1 cellular context compared by ENCODE assay signal in the genomic region with DNA sequence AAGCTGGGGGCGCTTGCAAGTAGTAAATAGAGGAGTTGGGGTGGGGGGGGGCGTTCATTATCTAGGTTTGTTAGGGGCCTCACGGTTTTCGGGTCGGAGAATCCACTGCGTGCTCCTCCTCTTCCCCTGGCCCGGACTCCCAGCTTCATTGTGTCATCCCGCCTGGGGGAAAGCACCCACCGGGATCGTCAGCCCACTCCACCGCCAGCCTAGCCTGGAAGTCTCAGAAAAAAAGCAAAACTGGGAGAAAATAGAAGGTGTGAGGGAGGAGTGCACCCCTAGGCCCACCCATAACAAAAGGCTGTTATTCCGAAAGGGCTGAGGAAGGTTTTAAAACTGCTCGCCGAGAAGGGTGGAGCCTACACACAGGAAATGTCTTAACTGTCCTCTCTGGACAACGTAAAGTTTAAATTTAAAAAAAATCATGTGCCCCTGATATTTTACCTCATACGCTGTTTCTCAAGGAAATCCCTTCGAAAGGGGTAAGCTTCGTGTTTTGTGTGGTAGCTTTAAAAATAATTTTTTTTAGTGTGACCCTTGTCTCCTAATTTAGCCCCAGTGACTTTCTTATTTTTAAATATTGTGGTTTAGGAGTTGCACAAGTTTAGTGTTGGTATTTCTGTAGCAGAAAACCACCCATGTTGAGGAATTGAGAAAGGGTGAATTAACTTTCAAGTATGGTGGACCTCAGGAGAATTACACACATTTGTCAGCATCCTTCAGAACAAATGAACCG.
TF ChIP-seq lines count a peak whose summit lies in the region.

No MANE protein-coding gene starts in this region.

TF ChIP-seq in K562, 482 proteins besides CTCF, POLR2A, EP300 and RAD21 (continued from another document and continues in another):
- TF ChIP-seq, protein P1, sequence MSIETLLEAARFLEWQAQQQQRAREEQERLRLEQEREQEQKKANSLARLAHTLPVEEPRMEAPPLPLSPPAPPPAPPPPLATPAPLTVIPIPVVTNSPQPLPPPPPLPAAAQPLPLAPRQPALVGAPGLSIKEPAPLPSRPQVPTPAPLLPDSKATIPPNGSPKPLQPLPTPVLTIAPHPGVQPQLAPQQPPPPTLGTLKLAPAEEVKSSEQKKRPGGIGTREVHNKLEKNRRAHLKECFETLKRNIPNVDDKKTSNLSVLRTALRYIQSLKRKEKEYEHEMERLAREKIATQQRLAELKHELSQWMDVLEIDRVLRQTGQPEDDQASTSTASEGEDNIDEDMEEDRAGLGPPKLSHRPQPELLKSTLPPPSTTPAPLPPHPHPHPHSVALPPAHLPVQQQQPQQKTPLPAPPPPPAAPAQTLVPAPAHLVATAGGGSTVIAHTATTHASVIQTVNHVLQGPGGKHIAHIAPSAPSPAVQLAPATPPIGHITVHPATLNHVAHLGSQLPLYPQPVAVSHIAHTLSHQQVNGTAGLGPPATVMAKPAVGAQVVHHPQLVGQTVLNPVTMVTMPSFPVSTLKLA (conservative IDR thresholded peaks at IDR 0.05): 0 out of 4 replicates have a peak, but pooled peaks of 1 of the 2 experiments have one; percentile 19
- no peak for TF ChIP-seq HNRNPK (IDR thresholded peaks at IDR 0.05; ENCODE audit: low read depth, low read length, poor library complexity, severe bottlenecking)
- TF ChIP-seq RFX7 (CRISPR knock-in tag; IDR thresholded peaks at IDR 0.05): no peak
- no peak; the same call in 1 of the 2 replicates for TF ChIP-seq HDAC2 (IDR thresholded peaks at IDR 0.05)
- TF ChIP-seq YY1 (IDR thresholded peaks at IDR 0.05; ENCODE audit: borderline replicate concordance in 1 of 3, control insufficient read depth in 1 of 3, extremely low read depth in 1 of 3, insufficient read depth in 3 of 3, insufficient read length in 1 of 3, insufficient replicate concordance in 2 of 3, low read depth in 1 of 3, low read length in 2 of 3): peak in 1 of 3 experiments; percentile 12
- no peak for TF ChIP-seq NCOA4 (IDR thresholded peaks at IDR 0.05; ENCODE audit: partially characterized antibody)
- TF ChIP-seq ATF7 (IDR thresholded peaks at IDR 0.05): no peak
- peak; percentile 95 for TF ChIP-seq ZNF384 (IDR thresholded peaks at IDR 0.05; ENCODE audit: low read depth, low read length)
- peak; percentile 40 for TF ChIP-seq POLR2B (IDR thresholded peaks at IDR 0.05; ENCODE audit: low read depth, partially characterized antibody)
- TF ChIP-seq CEBPG (CRISPR knock-in tag; IDR thresholded peaks at IDR 0.05): no peak
- peak; percentile 49 to 62; a peak in 3 of 4 replicates for TF ChIP-seq CEBPG (tag; conservative IDR thresholded peaks at IDR 0.05 in 1 of 2, IDR thresholded peaks at IDR 0.05 in 1 of 2)
- TF ChIP-seq, protein P2, sequence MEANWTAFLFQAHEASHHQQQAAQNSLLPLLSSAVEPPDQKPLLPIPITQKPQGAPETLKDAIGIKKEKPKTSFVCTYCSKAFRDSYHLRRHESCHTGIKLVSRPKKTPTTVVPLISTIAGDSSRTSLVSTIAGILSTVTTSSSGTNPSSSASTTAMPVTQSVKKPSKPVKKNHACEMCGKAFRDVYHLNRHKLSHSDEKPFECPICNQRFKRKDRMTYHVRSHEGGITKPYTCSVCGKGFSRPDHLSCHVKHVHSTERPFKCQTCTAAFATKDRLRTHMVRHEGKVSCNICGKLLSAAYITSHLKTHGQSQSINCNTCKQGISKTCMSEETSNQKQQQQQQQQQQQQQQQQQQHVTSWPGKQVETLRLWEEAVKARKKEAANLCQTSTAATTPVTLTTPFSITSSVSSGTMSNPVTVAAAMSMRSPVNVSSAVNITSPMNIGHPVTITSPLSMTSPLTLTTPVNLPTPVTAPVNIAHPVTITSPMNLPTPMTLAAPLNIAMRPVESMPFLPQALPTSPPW (CRISPR knock-in tag; IDR thresholded peaks at IDR 0.05): 0 out of 2 replicates have a peak, but pooled peaks have one; percentile 10
- TF ChIP-seq RCOR1 (IDR thresholded peaks at IDR 0.05; ENCODE audit: borderline replicate concordance in 1 of 2, low read depth in 2 of 2, low read length in 2 of 2): no peak
- TF ChIP-seq RBFOX2 (IDR thresholded peaks at IDR 0.05; ENCODE audit: low read depth, low read length): peak; percentile 72
- TF ChIP-seq ZNF41 (CRISPR knock-in tag; conservative IDR thresholded peaks at IDR 0.05): no peak
- TF ChIP-seq ETS1 (conservative IDR thresholded peaks at IDR 0.05; ENCODE audit: control insufficient read depth, low read depth, low read length): no peak
- TF ChIP-seq XRCC5 (IDR thresholded peaks at IDR 0.05; ENCODE audit: low read depth, low read length): no peak
- TF ChIP-seq, protein P3, sequence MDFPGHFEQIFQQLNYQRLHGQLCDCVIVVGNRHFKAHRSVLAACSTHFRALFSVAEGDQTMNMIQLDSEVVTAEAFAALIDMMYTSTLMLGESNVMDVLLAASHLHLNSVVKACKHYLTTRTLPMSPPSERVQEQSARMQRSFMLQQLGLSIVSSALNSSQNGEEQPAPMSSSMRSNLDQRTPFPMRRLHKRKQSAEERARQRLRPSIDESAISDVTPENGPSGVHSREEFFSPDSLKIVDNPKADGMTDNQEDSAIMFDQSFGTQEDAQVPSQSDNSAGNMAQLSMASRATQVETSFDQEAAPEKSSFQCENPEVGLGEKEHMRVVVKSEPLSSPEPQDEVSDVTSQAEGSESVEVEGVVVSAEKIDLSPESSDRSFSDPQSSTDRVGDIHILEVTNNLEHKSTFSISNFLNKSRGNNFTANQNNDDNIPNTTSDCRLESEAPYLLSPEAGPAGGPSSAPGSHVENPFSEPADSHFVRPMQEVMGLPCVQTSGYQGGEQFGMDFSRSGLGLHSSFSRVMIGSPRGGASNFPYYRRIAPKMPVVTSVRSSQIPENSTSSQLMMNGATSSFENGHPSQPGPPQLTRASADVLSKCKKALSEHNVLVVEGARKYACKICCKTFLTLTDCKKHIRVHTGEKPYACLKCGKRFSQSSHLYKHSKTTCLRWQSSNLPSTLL (IDR thresholded peaks at IDR 0.05): no peak
- TF ChIP-seq NFIC (IDR thresholded peaks at IDR 0.05): 0 out of 2 replicates have a peak, but pooled peaks have one; percentile 8
- TF ChIP-seq ARNT (IDR thresholded peaks at IDR 0.05): no peak
- 0 out of 2 replicates have a peak, but pooled peaks have one; percentile 10 for TF ChIP-seq SMARCE1 (IDR thresholded peaks at IDR 0.05)
- no peak for TF ChIP-seq PYGO2 (tag; IDR thresholded peaks at IDR 0.05)
- TF ChIP-seq CBX1 (IDR thresholded peaks at IDR 0.05; ENCODE audit: low read depth): 0 out of 2 replicates have a peak, but pooled peaks have one; percentile 39
- peak; percentile 25; the same call in 1 of the 2 replicates for TF ChIP-seq ETV1 (tag; conservative IDR thresholded peaks at IDR 0.05; ENCODE audit: low read depth)
- peak; percentile 67 for TF ChIP-seq EP400 (IDR thresholded peaks at IDR 0.05)
- TF ChIP-seq CEBPB (tag; IDR thresholded peaks at IDR 0.05): peak; percentile 69
- TF ChIP-seq, protein P4, sequence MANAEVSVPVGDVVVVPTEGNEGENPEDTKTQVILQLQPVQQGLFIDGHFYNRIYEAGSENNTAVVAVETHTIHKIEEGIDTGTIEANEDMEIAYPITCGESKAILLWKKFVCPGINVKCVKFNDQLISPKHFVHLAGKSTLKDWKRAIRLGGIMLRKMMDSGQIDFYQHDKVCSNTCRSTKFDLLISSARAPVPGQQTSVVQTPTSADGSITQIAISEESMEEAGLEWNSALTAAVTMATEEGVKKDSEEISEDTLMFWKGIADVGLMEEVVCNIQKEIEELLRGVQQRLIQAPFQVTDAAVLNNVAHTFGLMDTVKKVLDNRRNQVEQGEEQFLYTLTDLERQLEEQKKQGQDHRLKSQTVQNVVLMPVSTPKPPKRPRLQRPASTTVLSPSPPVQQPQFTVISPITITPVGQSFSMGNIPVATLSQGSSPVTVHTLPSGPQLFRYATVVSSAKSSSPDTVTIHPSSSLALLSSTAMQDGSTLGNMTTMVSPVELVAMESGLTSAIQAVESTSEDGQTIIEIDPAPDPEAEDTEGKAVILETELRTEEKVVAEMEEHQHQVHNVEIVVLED (CRISPR knock-in tag; IDR thresholded peaks at IDR 0.05): no peak
- TF ChIP-seq FOSL1 (tag; conservative IDR thresholded peaks at IDR 0.05): peak; percentile 13; the same call in 1 of the 2 replicates
- peak; percentile 22; the same call in 1 of the 2 replicates for TF ChIP-seq L3MBTL2 (IDR thresholded peaks at IDR 0.05)
- TF ChIP-seq BDP1 (IDR thresholded peaks at IDR 0.05; ENCODE audit: insufficient read depth, insufficient read length): no peak
- TF ChIP-seq, protein P5, sequence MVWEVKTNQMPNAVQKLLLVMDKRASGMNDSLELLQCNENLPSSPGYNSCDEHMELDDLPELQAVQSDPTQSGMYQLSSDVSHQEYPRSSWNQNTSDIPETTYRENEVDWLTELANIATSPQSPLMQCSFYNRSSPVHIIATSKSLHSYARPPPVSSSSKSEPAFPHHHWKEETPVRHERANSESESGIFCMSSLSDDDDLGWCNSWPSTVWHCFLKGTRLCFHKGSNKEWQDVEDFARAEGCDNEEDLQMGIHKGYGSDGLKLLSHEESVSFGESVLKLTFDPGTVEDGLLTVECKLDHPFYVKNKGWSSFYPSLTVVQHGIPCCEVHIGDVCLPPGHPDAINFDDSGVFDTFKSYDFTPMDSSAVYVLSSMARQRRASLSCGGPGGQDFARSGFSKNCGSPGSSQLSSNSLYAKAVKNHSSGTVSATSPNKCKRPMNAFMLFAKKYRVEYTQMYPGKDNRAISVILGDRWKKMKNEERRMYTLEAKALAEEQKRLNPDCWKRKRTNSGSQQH (CRISPR knock-in tag; IDR thresholded peaks at IDR 0.05): no peak
- TF ChIP-seq CHD1 (IDR thresholded peaks at IDR 0.05; ENCODE audit: low read length): no peak
- no peak for TF ChIP-seq RBM22 (IDR thresholded peaks at IDR 0.05; ENCODE audit: low read depth, low read length, poor library complexity, severe bottlenecking)
- no peak for TF ChIP-seq YBX1 (IDR thresholded peaks at IDR 0.05)
- no peak for TF ChIP-seq MBD2 (IDR thresholded peaks at IDR 0.05; ENCODE audit: borderline replicate concordance, low read depth)
- no peak for TF ChIP-seq TGIF2 (CRISPR knock-in tag; IDR thresholded peaks at IDR 0.05)
- TF ChIP-seq ZNF263 (CRISPR knock-in tag; IDR thresholded peaks at IDR 0.05; ENCODE audit: borderline replicate concordance): 0 out of 2 replicates have a peak, but pooled peaks have one; percentile 58
- 0 out of 2 replicates have a peak, but pooled peaks have one; percentile 15 for TF ChIP-seq POLR2AphosphoS5 (IDR thresholded peaks at IDR 0.05; ENCODE audit: control insufficient read depth, insufficient read depth, low read depth, low read length)
- TF ChIP-seq DPF2 (IDR thresholded peaks at IDR 0.05): 0 out of 2 replicates have a peak, but pooled peaks have one; percentile 28
- peak; percentile 31; the same call in 1 of the 2 replicates for TF ChIP-seq BACH1 (tag; IDR thresholded peaks at IDR 0.05)
- TF ChIP-seq MCM5 (IDR thresholded peaks at IDR 0.05; ENCODE audit: low read depth): no peak
- TF ChIP-seq SMAD2 (IDR thresholded peaks at IDR 0.05; ENCODE audit: low read depth, low read length): no peak
- TF ChIP-seq, protein P6, sequence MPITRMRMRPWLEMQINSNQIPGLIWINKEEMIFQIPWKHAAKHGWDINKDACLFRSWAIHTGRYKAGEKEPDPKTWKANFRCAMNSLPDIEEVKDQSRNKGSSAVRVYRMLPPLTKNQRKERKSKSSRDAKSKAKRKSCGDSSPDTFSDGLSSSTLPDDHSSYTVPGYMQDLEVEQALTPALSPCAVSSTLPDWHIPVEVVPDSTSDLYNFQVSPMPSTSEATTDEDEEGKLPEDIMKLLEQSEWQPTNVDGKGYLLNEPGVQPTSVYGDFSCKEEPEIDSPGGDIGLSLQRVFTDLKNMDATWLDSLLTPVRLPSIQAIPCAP (CRISPR knock-in tag; IDR thresholded peaks at IDR 0.05; ENCODE audit: borderline replicate concordance): no peak
- TF ChIP-seq ZNF134 (CRISPR knock-in tag; conservative IDR thresholded peaks at IDR 0.05): no peak
- no peak for TF ChIP-seq PCBP1 (IDR thresholded peaks at IDR 0.05; ENCODE audit: low read depth, low read length, poor library complexity, severe bottlenecking)
- no peak for TF ChIP-seq ZNF239 (CRISPR knock-in tag; IDR thresholded peaks at IDR 0.05)
- TF ChIP-seq SRF (CRISPR knock-in tag; IDR thresholded peaks at IDR 0.05): no peak
- TF ChIP-seq, protein P7, sequence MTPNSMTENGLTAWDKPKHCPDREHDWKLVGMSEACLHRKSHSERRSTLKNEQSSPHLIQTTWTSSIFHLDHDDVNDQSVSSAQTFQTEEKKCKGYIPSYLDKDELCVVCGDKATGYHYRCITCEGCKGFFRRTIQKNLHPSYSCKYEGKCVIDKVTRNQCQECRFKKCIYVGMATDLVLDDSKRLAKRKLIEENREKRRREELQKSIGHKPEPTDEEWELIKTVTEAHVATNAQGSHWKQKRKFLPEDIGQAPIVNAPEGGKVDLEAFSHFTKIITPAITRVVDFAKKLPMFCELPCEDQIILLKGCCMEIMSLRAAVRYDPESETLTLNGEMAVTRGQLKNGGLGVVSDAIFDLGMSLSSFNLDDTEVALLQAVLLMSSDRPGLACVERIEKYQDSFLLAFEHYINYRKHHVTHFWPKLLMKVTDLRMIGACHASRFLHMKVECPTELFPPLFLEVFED (CRISPR knock-in tag; conservative IDR thresholded peaks at IDR 0.05): no peak
- TF ChIP-seq NR2C2 (CRISPR knock-in tag; IDR thresholded peaks at IDR 0.05): no peak
- TF ChIP-seq NR2C2 (tag; IDR thresholded peaks at IDR 0.05): 0 out of 2 replicates have a peak, but pooled peaks have one; percentile 21
- TF ChIP-seq FOXM1 (IDR thresholded peaks at IDR 0.05; ENCODE audit: low read depth): peak; percentile 95
- no peak for TF ChIP-seq FOXM1 (CRISPR knock-in tag; IDR thresholded peaks at IDR 0.05; ENCODE audit: low read depth)
- peak; percentile 80 for TF ChIP-seq RBBP5 (IDR thresholded peaks at IDR 0.05; ENCODE audit: borderline replicate concordance, insufficient read depth, low read length, poor library complexity, severe bottlenecking)
- TF ChIP-seq ZKSCAN1 (IDR thresholded peaks at IDR 0.05; ENCODE audit: low read depth, low read length): no peak
- no peak for TF ChIP-seq PHF21A (IDR thresholded peaks at IDR 0.05; ENCODE audit: borderline replicate concordance, low read depth)
- peak; percentile 43; the same call in 1 of the 2 replicates for TF ChIP-seq CC2D1A (IDR thresholded peaks at IDR 0.05)
- no peak for TF ChIP-seq CREB3 (tag; conservative IDR thresholded peaks at IDR 0.05; ENCODE audit: low read depth)
- TF ChIP-seq TAF1 (IDR thresholded peaks at IDR 0.05; ENCODE audit: control insufficient read depth, extremely low read depth, insufficient read depth, low read length, severe bottlenecking): peak; percentile 42
- no peak for TF ChIP-seq HEY1 (CRISPR knock-in tag; IDR thresholded peaks at IDR 0.05; ENCODE audit: borderline replicate concordance)
